9 cellular contexts compared by ENCODE assay signal in the genomic region with DNA sequence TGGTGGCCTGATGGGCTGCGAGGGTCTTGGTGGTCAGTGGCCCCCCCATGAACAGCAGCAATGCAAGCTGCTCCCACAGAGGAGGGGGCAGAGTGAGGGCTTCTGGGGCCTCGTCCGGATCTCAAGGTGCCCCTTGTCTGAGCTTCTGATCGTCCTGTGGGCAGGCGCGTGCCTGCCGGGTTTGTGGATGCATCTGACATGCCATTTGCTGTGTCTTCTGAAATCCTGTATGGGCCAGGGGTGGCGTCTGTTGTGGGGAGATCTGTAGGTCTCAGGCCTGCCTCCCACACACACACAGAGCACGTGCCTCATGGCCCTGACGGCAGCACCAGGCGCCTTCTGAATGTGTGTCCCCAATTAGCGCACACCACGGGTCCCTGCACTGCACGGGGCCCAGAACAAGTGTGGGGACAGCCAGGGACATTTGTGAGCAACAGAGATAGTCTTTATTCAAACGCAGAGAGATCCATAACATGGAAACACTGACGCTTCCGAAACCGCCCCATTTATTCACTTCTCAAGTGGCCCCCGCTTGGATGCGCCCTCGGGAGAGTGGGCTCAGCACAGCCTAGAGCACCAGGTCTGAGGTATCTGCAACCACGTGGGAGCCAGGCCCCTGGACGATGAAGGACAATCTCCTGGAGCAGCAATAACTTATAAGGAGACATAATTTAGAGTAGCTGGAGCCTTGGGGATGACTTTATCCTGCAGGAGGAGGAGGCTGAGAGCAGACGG. TPM values are rescaled to one million over a fixed set of nuclear protein-coding genes. Genes with fewer than 3 reads are reported as not detected.
DNase-seq lines count a peak whose midpoint lies in the region; ATAC-seq and TF ChIP-seq lines count a peak whose summit lies in the region.
"Had no signal": no experiment of that assay in that cellular context is flagged by ENCODE, and none has a peak within 500 bp of the region (broad histone marks: within the 10 kb centered on the region; RNA-seq: fewer than 3 reads in every experiment).

No MANE protein-coding gene starts in this region.

- H3K4me1 Mint-ChIP-seq in IgD-negative memory B cell (peaks cover 20 to 29% (median 21%) of the 10 kb centered on the region in 3 donors), chondrocyte (ENCODE audit: low read depth) (peaks cover 24% of the 10 kb centered on the region)

- no peaks in the 10 kb centered on the region for H3K36me3 ChIP-seq in neuronal stem cell (replicated peaks in 1 of 2; ENCODE audit: control insufficient read depth in 2 of 2, insufficient read depth in 2 of 2, low read length in 2 of 2)
- H3K36me3 ChIP-seq: brain microvascular endothelial cell had no signal

- H3K14ac ChIP-seq in neuronal stem cell (ENCODE audit: low read length): no peak overlapping the region

- no peak overlapping the region for H3K27ac ChIP-seq in neuronal stem cell (replicated peaks; ENCODE audit: low read length)

- H3K4me3 Mint-ChIP-seq in IgD-negative memory B cell (peak overlapping the region; percentile 87 to 95 (median 92)), chondrocyte (ENCODE audit: unreplicated experiment) (peak overlapping the region; percentile 65)

- H4K91ac ChIP-seq in neuronal stem cell (ENCODE audit: low read depth, low read length, poor library complexity): no peak overlapping the region

- peak overlapping the region in 1 of 2 donors; percentile 43 for H3K4me3 ChIP-seq in neuronal stem cell (ENCODE audit: low read length in 2 of 2)

- ATAC-seq in GM18498 (IDR thresholded peaks at IDR 0.05; ENCODE audit: unreplicated experiment): peak; percentile 2

- H3K23ac ChIP-seq in neuronal stem cell (ENCODE audit: low read depth, low read length, poor library complexity): no peak overlapping the region

- peak overlapping the region; percentile 48 for H2AK5ac ChIP-seq in neuronal stem cell (ENCODE audit: low read depth, low read length)

- H3K9me3 Mint-ChIP-seq in IgD-negative memory B cell: peaks cover 0 to 3% (median 3%) of the 10 kb centered on the region in 3 donors
- peaks cover 5% of the 10 kb centered on the region for H3K9me3 Mint-ChIP-seq in chondrocyte (ENCODE audit: low read depth)

- H3K79me1 ChIP-seq in neuronal stem cell (ENCODE audit: low read depth, low read length): peaks cover 5% of the 10 kb centered on the region

- no peaks in the 10 kb centered on the region for H3K4me1 ChIP-seq in neuronal stem cell (ENCODE audit: control insufficient read depth in 2 of 2, insufficient read depth in 1 of 2, low read depth in 1 of 2, low read length in 2 of 2)

- DNase-seq in chondrocyte (ENCODE audit: low spot score) (no peak), neuronal stem cell (ENCODE audit: low spot score) (no peak), NCI-H187 (lab: John Stamatoyannopoulos, UW) (no peak), SIG-M5 treated with dmso at 0.1 percent for 504 hours (lab: John Stamatoyannopoulos, UW; ENCODE audit: unreplicated experiment) (no peak), NCI-H146 (lab: John Stamatoyannopoulos, UW) (no peak), occipital lobe (lab: John Stamatoyannopoulos, UW) (no peak)

- H3K27ac Mint-ChIP-seq in IgD-negative memory B cell (peak overlapping the region; percentile 71 to 88 (median 79)), chondrocyte (ENCODE audit: unreplicated experiment) (no peak overlapping the region)

- H3K27me3 ChIP-seq in neuronal stem cell (ENCODE audit: control insufficient read depth in 3 of 3, insufficient read depth in 3 of 3, low read depth in 1 of 3, low read length in 3 of 3): peaks cover 15 to 51% (median 38%) of the 10 kb centered on the region in 3 experiments

- H3K18ac ChIP-seq in neuronal stem cell (ENCODE audit: low read length): no peak overlapping the region

- H2BK15ac ChIP-seq in neuronal stem cell (ENCODE audit: low read length): no peak overlapping the region

- TF ChIP-seq CTCF in chondrocyte (IDR thresholded peaks at IDR 0.05): no peak

- H4K8ac ChIP-seq in neuronal stem cell (ENCODE audit: low read depth, low read length): no peak overlapping the region

- no peak overlapping the region for H2BK12ac ChIP-seq in neuronal stem cell (ENCODE audit: low read length)

- H3K27me3 Mint-ChIP-seq in IgD-negative memory B cell: peaks cover 7% of the 10 kb centered on the region
- peaks cover 5% of the 10 kb centered on the region for H3K27me3 Mint-ChIP-seq in chondrocyte (ENCODE audit: low read depth)

- no peak overlapping the region for H2BK120ac ChIP-seq in neuronal stem cell (ENCODE audit: low read depth, low read length)

- H3K4me2 ChIP-seq in neuronal stem cell (ENCODE audit: insufficient read depth, low read length, poor library complexity, severe bottlenecking): peak overlapping the region; percentile 97

- H2AFZ ChIP-seq in neuronal stem cell (ENCODE audit: low read length): peak overlapping the region; percentile 96

- H3K9ac ChIP-seq in neuronal stem cell (ENCODE audit: low read depth, low read length, poor library complexity): no peak overlapping the region

- peaks cover 4% of the 10 kb centered on the region for H3K36me3 Mint-ChIP-seq in IgD-negative memory B cell
- peaks cover 12% of the 10 kb centered on the region for H3K36me3 Mint-ChIP-seq in chondrocyte (ENCODE audit: low read depth)

- WGBS in neuronal stem cell (ENCODE audit: extremely low coverage in 2 of 2, insufficient read length in 2 of 2, insufficient replicate concordance in 1 of 2), 2 donors: no CpG with 5 or more reads among the region's 24 CpGs

- no peak overlapping the region for H2BK5ac ChIP-seq in neuronal stem cell (ENCODE audit: low read length)

- no peak overlapping the region for H3K4ac ChIP-seq in neuronal stem cell (ENCODE audit: low read length)

- peaks cover 8 to 17% of the 10 kb centered on the region in 2 donors for H3K9me3 ChIP-seq in neuronal stem cell (replicated peaks in 1 of 2; ENCODE audit: control insufficient read depth in 2 of 2, insufficient read depth in 1 of 2, low read depth in 1 of 2, low read length in 2 of 2)

RNA-seq across cellular contexts. Expression of a gene that starts 5.7 kb away (rescaled TPM):
- 8.6 TPM for polyA plus RNA-seq in IgD-negative memory B cell
- total RNA-seq in chondrocyte: 158 to 184 TPM (median 162 TPM) in 3 replicates
- 5.9 TPM for polyA plus RNA-seq in neuronal stem cell (2013, experiment 1 of 2)
- polyA plus RNA-seq in neuronal stem cell (2013, experiment 2 of 2): 5.8 TPM
- 3.3 TPM for total RNA-seq in occipital lobe

RNA-seq across cellular contexts. Expression of a gene that starts 53.3 kb away (rescaled TPM):
- polyA plus RNA-seq in IgD-negative memory B cell: 0.68 TPM
- total RNA-seq in chondrocyte (4.6 to 12.8 TPM (median 9.1 TPM) in 3 replicates), occipital lobe (1.1 TPM)
- polyA plus RNA-seq in neuronal stem cell (2013, experiment 1 of 2): 5.1 TPM
- 5.5 TPM for polyA plus RNA-seq in neuronal stem cell (2013, experiment 2 of 2)

Comparison
In these comparisons a context has a peak if more than half of its experiments do, and no peak if none do; other contexts are left out.
1. RNA of a gene that starts 5.7 kb away (total RNA-seq): 158 to 184 TPM in chondrocyte; 3.3 TPM in occipital lobe (single experiment); every median in the first group is over 10 times any median in the second.